In genomic region chr20:40811004-40811403, GRCh38 we compare ENCODE assay signal across 20 cellular contexts.
A peak's percentile ranks its signal among the peaks of the same experiment; 100 is the strongest.
DNase-seq lines count a peak whose midpoint lies in the region; ATAC-seq, FAIRE-seq and TF ChIP-seq lines count a peak whose summit lies in the region.
"Had no signal": no experiment of that assay in that cellular context is flagged by ENCODE, and none has a peak within 500 bp of the region (broad histone marks: within the 10 kb centered on the region; RNA-seq: fewer than 3 reads in every experiment).

No MANE protein-coding gene starts in this region.

- intact Hi-C loops in head of caudate nucleus (cut with DNase I), result no loop called here

- H3K4me1 ChIP-seq in HEK293 (ENCODE audit: control insufficient read depth, insufficient read depth, low read length), result no peaks in the 10 kb centered on the region
- H3K4me1 ChIP-seq in RWPE2 (ENCODE audit: insufficient read depth, poor library complexity, severe bottlenecking), result no peaks in the 10 kb centered on the region
- H3K4me1 ChIP-seq in neuronal stem cell (ENCODE audit: control insufficient read depth in 2 of 2, insufficient read depth in 1 of 2, low read depth in 1 of 2, low read length in 2 of 2), result peaks cover 0 to 5% of the 10 kb centered on the region in 2 donors
- H3K4me1 ChIP-seq: BE2C, Caco-2 had no signal

- peak overlapping the region; percentile 66 for H3K23ac ChIP-seq in neuronal stem cell (ENCODE audit: low read depth, low read length, poor library complexity)

- H4K8ac ChIP-seq in neuronal stem cell (ENCODE audit: low read depth, low read length), result no peak overlapping the region

- no peak overlapping the region for H2BK120ac ChIP-seq in neuronal stem cell (ENCODE audit: low read depth, low read length)

- H3K27me3 ChIP-seq in RWPE2 (ENCODE audit: insufficient read depth, poor library complexity, severe bottlenecking) (peaks cover 35% of the 10 kb centered on the region), neuronal stem cell (ENCODE audit: control insufficient read depth in 3 of 3, insufficient read depth in 3 of 3, low read depth in 1 of 3, low read length in 3 of 3) (peaks cover 0 to 30% (median 2%) of the 10 kb centered on the region in 3 experiments)

- H3K4me3 ChIP-seq in HEK293 (ENCODE audit: low read depth, low read length) (no peak overlapping the region), RWPE2 (ENCODE audit: severe bottlenecking) (no peak overlapping the region), neuronal stem cell (ENCODE audit: low read length in 2 of 2) (peak overlapping the region in 1 of 2 donors; percentile 21)
- H3K4me3 ChIP-seq: GM23248 had no signal

- H3K14ac ChIP-seq in neuronal stem cell (ENCODE audit: low read length), result peak overlapping the region; percentile 22

- no peaks in the 10 kb centered on the region for H3K79me1 ChIP-seq in neuronal stem cell (ENCODE audit: low read depth, low read length)

- H3K9ac ChIP-seq in neuronal stem cell (ENCODE audit: low read depth, low read length, poor library complexity), result peak overlapping the region; percentile 46
- H3K9ac ChIP-seq: GM23248 had no signal

- DNase-seq in RWPE2 (ENCODE audit: low spot score) (peak; percentile 23), neuronal stem cell (ENCODE audit: low spot score) (no peak), urothelium cell line (ENCODE audit: low spot score) (no peak), CD1c-positive myeloid dendritic cell (ENCODE audit: extremely low spot score) (no peak), hippocampal formation (lab: John Stamatoyannopoulos, UW) (no peak), head of caudate nucleus (no peak)
- DNase-seq: ACHN; BE2C; C1 segment of cervical spinal cord; Caco-2; CD4-positive, alpha-beta T cell; GM23248; HCEC 1CT; HFFc6 had no signal

- H3K4me2 ChIP-seq in neuronal stem cell (ENCODE audit: insufficient read depth, low read length, poor library complexity, severe bottlenecking), result no peak overlapping the region

- WGBS in neuronal stem cell (ENCODE audit: extremely low coverage in 2 of 2, insufficient read length in 2 of 2, insufficient replicate concordance in 1 of 2), 2 donors, result no CpG with 5 or more reads among the region's 4 CpGs

- peak; percentile 68 for FAIRE-seq in urothelium cell line (lab: Jason Lieb, UNC)
- FAIRE-seq: A204.1, D721Med, G401.6, GM12891, GM19239 had no signal

- H3K4ac ChIP-seq in neuronal stem cell (ENCODE audit: low read length), result no peak overlapping the region

- H3K27ac ChIP-seq in HEK293 (ENCODE audit: extremely low read depth, low read depth, low read length), result no peak overlapping the region
- no peak overlapping the region for H3K27ac ChIP-seq in RWPE2 (ENCODE audit: poor library complexity, severe bottlenecking)
- peak overlapping the region; percentile 40 for H3K27ac ChIP-seq in neuronal stem cell (replicated peaks; ENCODE audit: low read length)
- H3K27ac ChIP-seq: GM23248 had no signal

- no peak overlapping the region for H2BK12ac ChIP-seq in neuronal stem cell (ENCODE audit: low read length)

- no peak overlapping the region for H3K18ac ChIP-seq in neuronal stem cell (ENCODE audit: low read length)

- H3K9me3 ChIP-seq in HEK293 (ENCODE audit: control insufficient read depth, insufficient read depth, low read depth, low read length) (no peaks in the 10 kb centered on the region), RWPE2 (ENCODE audit: severe bottlenecking) (no peaks in the 10 kb centered on the region), neuronal stem cell (replicated peaks in 1 of 2; ENCODE audit: control insufficient read depth in 2 of 2, insufficient read depth in 1 of 2, low read depth in 1 of 2, low read length in 2 of 2) (peaks cover 0 to 2% of the 10 kb centered on the region in 2 donors)
- H3K9me3 ChIP-seq: BE2C, Caco-2 had no signal

- no peak for ATAC-seq in RWPE2 (ENCODE audit: low read depth)

- no peak overlapping the region for H2AK5ac ChIP-seq in neuronal stem cell (ENCODE audit: low read depth, low read length)

- H2BK5ac ChIP-seq in neuronal stem cell (ENCODE audit: low read length), result no peak overlapping the region

- TF ChIP-seq CTCF in HEK293 (tag by site-specific recombination; IDR thresholded peaks at IDR 0.05), result no peak
- TF ChIP-seq CTCF in RWPE2 (IDR thresholded peaks at IDR 0.05; ENCODE audit: poor library complexity, severe bottlenecking), result no peak

- POLR2A ChIA-PET in HEK293 (lab: Yijun Ruan, JAX), result no interaction called here

- no peak overlapping the region for H2BK15ac ChIP-seq in neuronal stem cell (ENCODE audit: low read length)

- CTCF ChIA-PET in HEK293 (lab: Yijun Ruan, JAX), result interaction anchor here (0.9 kb wide), 1 partner anchor 19 kb away, joined by 3 read pairs; no protein-coding TSS in a partner anchor

- H4K91ac ChIP-seq in neuronal stem cell (ENCODE audit: low read depth, low read length, poor library complexity), result no peak overlapping the region

- no peak overlapping the region for H2AFZ ChIP-seq in neuronal stem cell (ENCODE audit: low read length)
- H2AFZ ChIP-seq: GM23248 had no signal

- H3K36me3 ChIP-seq in HEK293 (ENCODE audit: control insufficient read depth in 2 of 2, insufficient read depth in 1 of 2, low read length in 2 of 2) (no peaks in the 10 kb centered on the region), RWPE2 (ENCODE audit: low read depth) (no peaks in the 10 kb centered on the region), neuronal stem cell (replicated peaks in 1 of 2; ENCODE audit: control insufficient read depth in 2 of 2, insufficient read depth in 2 of 2, low read length in 2 of 2) (no peaks in the 10 kb centered on the region)
- H3K36me3 ChIP-seq: BE2C had no signal

TF ChIP-seq in HEK293, 187 proteins besides CTCF, POLR2A, EP300 and RAD21:
- no peak for TF ChIP-seq PRDM4 (tag by site-specific recombination; IDR thresholded peaks at IDR 0.05)
- no peak for TF ChIP-seq ZNF211 (tag by site-specific recombination; IDR thresholded peaks at IDR 0.05; ENCODE audit: low read depth)
- no peak for TF ChIP-seq ZNF837 (tag by site-specific recombination; IDR thresholded peaks at IDR 0.05)
- TF ChIP-seq TCF7L2 (IDR thresholded peaks at IDR 0.05; ENCODE audit: borderline replicate concordance, low read depth, low read length), result no peak
- TF ChIP-seq ELK4 (IDR thresholded peaks at IDR 0.05; ENCODE audit: borderline replicate concordance, low read depth, low read length), result no peak
- peak; percentile 26 for TF ChIP-seq ZFHX2 (tag by site-specific recombination; conservative IDR thresholded peaks at IDR 0.05)
- TF ChIP-seq PRDM10 (tag by site-specific recombination; IDR thresholded peaks at IDR 0.05), result no peak
